Comparison of ENCODE assay signal across 6 cellular contexts in the genomic region with DNA sequence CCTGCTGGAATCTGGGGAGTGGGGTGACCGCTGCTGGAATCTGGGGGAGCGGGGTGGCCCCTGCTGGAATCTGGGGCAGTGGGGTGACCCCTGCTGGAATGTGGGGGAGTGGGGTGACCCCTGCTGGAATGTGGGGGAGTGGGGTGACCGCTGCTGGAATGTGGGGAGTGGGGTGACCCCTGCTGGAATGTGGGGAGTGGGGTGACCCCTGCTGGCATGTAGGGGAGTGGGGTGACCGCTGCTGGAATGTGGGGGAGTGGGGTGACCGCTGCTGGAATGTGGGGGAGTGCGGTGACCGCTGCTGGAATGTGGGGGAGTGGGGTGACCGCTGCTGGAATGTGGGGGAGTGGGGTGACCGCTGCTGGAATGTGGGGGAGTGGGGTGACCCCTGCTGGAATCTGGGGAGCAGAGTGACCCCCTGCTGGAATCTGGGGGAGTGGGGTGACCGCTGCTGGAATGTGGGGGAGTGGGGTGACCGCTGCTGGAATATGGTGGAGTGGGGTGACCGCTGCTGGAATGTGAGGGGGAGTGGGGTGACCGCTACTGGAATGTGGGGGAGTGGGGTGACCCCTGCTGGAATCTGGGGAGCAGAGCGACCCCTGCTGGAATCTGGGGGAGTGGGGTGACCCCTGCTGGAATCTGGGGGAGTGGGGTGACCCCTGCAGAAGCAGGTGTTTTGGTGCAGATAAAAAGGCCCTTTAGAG.
A peak's percentile ranks its signal among the peaks of the same experiment; 100 is the strongest.
DNase-seq lines count a peak whose midpoint lies in the region; ATAC-seq and TF ChIP-seq lines count a peak whose summit lies in the region.
"Not testable (repeated sequence)": the region's sequence is repeated elsewhere in the genome, so short reads cannot be mapped to it uniquely, and the experiment has no call there.

No MANE protein-coding gene starts in this region.

- H3K4me1 ChIP-seq in GM23338 (ENCODE audit: insufficient read depth) = peaks cover 12% of the 10 kb centered on the region
- H3K4me1 ChIP-seq in ascending aorta = peaks cover 22 to 60% of the 10 kb centered on the region in 2 donors
- not testable (repeated sequence) for H3K4me1 ChIP-seq in esophagus (ENCODE audit: control insufficient read depth in 2 of 2, insufficient read depth in 2 of 2, low read length in 1 of 2)
- H3K4me1 ChIP-seq in tibial artery = peaks cover 0 to 77% (median 48%) of the 10 kb centered on the region in 4 donors

- not testable (repeated sequence) for H3K9me2 ChIP-seq in GM23338 (ENCODE audit: insufficient read depth)

- peak overlapping the region; percentile 70; the same call in 1 of the 2 replicates for H3K27ac Mint-ChIP-seq in GM23338
- H3K27ac Mint-ChIP-seq in osteocyte (ENCODE audit: unreplicated experiment) = not testable (repeated sequence)

- not testable (repeated sequence) for ATAC-seq in GM23338

- H3K4me3 Mint-ChIP-seq in GM23338; osteocyte (ENCODE audit: unreplicated experiment): not testable (repeated sequence)

- peaks cover 11% of the 10 kb centered on the region for H3K27me3 Mint-ChIP-seq in GM23338 (ENCODE audit: insufficient read depth, low read depth, poor library complexity)
- not testable (repeated sequence) for H3K27me3 Mint-ChIP-seq in osteocyte (ENCODE audit: unreplicated experiment)

- not testable (repeated sequence) for H3K27ac ChIP-seq in GM23338 (ENCODE audit: low read depth)
- peak overlapping the region; percentile 67 to 71 for H3K27ac ChIP-seq in ascending aorta
- peak overlapping the region; percentile 67 to 77 for H3K27ac ChIP-seq in esophagus (ENCODE audit: low read depth in 2 of 2, low read length in 1 of 2)
- H3K27ac ChIP-seq in tibial artery = peak overlapping the region; percentile 66

- peaks cover 47% of the 10 kb centered on the region for H3K4me1 Mint-ChIP-seq in GM23338
- H3K4me1 Mint-ChIP-seq in osteocyte (ENCODE audit: unreplicated experiment) = peaks cover 15% of the 10 kb centered on the region

- not testable (repeated sequence) for H3K9me3 Mint-ChIP-seq in GM23338; osteocyte (ENCODE audit: unreplicated experiment)

- H3K36me3 ChIP-seq in GM23338 (ENCODE audit: insufficient read depth); ascending aorta; esophagus (ENCODE audit: control insufficient read depth in 2 of 2, insufficient read depth in 2 of 2, low read length in 1 of 2); tibial artery: not testable (repeated sequence)

- not testable (repeated sequence) for H3K36me3 Mint-ChIP-seq in GM23338 (ENCODE audit: low read depth); osteocyte (ENCODE audit: unreplicated experiment)

- not testable (repeated sequence) for H4K20me1 ChIP-seq in GM23338 (replicated peaks; ENCODE audit: insufficient read depth)

- H3K9me3 ChIP-seq in ascending aorta; esophagus (ENCODE audit: control insufficient read depth in 2 of 2, insufficient read depth in 1 of 2, low read depth in 1 of 2, low read length in 1 of 2); tibial artery: not testable (repeated sequence)

- not testable (repeated sequence) for H2AFZ ChIP-seq in GM23338

- H3K4me2 ChIP-seq in GM23338 = not testable (repeated sequence)

- DNase-seq in GM23338 (ENCODE audit: low spot score); NB4 (ENCODE audit: low read depth); ascending aorta (ENCODE audit: low spot score in 2 of 2); tibial artery: not testable (repeated sequence)
- DNase-seq in osteocyte (ENCODE audit: extremely low spot score, unreplicated experiment) = peak; percentile 38

- H3F3A ChIP-seq in GM23338 (replicated peaks; ENCODE audit: low read depth) = not testable (repeated sequence)

- not testable (repeated sequence) for H3K79me2 ChIP-seq in GM23338 (replicated peaks; ENCODE audit: insufficient read depth)

- not testable (repeated sequence) for H3K4me3 ChIP-seq in GM23338; NB4 (ENCODE audit: low read depth, low read length); ascending aorta; esophagus (ENCODE audit: low read depth in 1 of 2, low read length in 2 of 2); tibial artery

- 89% methylated on average over 12 to 14 of the region's 14 CpGs for WGBS in esophagus, 2 donors

- TF ChIP-seq POLR2A in NB4 (IDR thresholded peaks at IDR 0.05; ENCODE audit: extremely low read depth, insufficient read length) = not testable (repeated sequence)

- intact Hi-C loops in ascending aorta (cut with DNase I) = not testable (repeated sequence)
- intact Hi-C loops in tibial artery (cut with DNase I; ENCODE audit: low total_unique reads) = loop anchor here (5.0 kb wide), 1 partner anchor 96 kb away; a partner anchor contains a TSS

- peak; percentile 16 to 61; a peak in 3 of 4 replicates for TF ChIP-seq CTCF in GM23338 (conservative IDR thresholded peaks at IDR 0.05; ENCODE audit: low read depth in 2 of 2)
- peak; percentile 15 for TF ChIP-seq CTCF in NB4 (IDR thresholded peaks at IDR 0.05; ENCODE audit: low read depth, low read length)
- not testable (repeated sequence) for TF ChIP-seq CTCF in ascending aorta (IDR thresholded peaks at IDR 0.05); osteocyte (IDR thresholded peaks at IDR 0.05); tibial artery (IDR thresholded peaks at IDR 0.05)

- H3K27me3 ChIP-seq in GM23338 (ENCODE audit: insufficient read depth); ascending aorta; esophagus (ENCODE audit: control insufficient read depth in 1 of 2, insufficient read depth in 2 of 2, low read length in 2 of 2); tibial artery: not testable (repeated sequence)
